Comparison of ENCODE assay signal across 1 cellular context in the genomic region with DNA sequence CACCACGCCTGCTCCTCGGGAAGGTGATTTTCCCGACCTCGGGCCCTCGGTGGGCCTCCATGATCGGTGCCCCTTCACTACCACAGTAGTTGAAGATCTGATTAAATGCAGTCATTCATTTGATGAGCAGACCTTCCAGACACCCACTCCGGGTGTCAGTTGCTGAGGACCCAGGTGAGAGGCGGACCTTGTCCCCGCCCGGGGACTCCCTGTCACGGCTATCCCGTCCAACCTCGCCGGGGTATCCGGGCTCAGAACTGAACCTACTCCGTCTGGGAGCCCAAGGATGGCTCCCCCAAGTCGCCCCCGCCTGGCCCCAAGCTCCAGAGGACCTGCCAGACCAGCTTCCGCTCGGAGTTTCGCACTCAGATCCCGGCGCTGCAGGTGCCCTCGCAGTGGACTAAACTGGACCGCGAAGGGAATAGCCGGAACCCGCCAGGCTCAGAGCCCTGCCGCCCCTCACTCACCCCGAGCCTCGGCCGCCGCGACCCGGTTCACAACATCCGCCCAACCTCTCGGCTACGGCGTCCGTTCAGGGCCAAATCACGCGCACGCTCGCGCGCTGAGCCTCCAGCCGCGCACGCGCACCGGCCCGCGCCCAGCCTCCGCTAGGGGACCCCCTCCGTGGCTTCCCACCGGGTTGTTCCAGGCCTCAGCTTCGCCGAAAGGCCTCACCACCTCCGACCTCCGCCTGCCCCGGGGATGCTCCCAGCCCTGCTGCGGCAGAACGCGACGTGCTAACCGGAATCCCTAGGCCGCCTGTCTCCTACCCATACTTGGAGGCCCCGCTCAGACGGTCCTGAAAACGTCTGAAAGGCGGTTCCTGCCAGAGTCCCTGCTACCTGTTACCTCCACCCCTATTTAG.
TF ChIP-seq lines count a peak whose summit lies in the region.

No MANE protein-coding gene starts in this region.

TF ChIP-seq in SK-N-SH treated with all-trans-retinoic acid at 6 μM for 48 hours, 23 proteins besides CTCF, POLR2A, EP300 and RAD21 (continued from another document):
- no peak for TF ChIP-seq PPARA (CRISPR knock-in tag; IDR thresholded peaks at IDR 0.05; ENCODE audit: borderline replicate concordance)
- TF ChIP-seq, protein P1, sequence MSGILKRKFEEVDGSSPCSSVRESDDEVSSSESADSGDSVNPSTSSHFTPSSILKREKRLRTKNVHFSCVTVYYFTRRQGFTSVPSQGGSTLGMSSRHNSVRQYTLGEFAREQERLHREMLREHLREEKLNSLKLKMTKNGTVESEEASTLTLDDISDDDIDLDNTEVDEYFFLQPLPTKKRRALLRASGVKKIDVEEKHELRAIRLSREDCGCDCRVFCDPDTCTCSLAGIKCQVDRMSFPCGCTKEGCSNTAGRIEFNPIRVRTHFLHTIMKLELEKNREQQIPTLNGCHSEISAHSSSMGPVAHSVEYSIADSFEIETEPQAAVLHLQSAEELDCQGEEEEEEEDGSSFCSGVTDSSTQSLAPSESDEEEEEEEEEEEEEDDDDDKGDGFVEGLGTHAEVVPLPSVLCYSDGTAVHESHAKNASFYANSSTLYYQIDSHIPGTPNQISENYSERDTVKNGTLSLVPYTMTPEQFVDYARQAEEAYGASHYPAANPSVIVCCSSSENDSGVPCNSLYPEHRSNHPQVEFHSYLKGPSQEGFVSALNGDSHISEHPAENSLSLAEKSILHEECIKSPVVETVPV (CRISPR knock-in tag; IDR thresholded peaks at IDR 0.05): no peak
- no peak for TF ChIP-seq OSR1 (CRISPR knock-in tag; IDR thresholded peaks at IDR 0.05)
- no peak for TF ChIP-seq BACH2 (CRISPR knock-in tag; IDR thresholded peaks at IDR 0.05; ENCODE audit: borderline replicate concordance)
- TF ChIP-seq ISL1 (CRISPR knock-in tag; IDR thresholded peaks at IDR 0.05): no peak
- no peak for TF ChIP-seq RARB (CRISPR knock-in tag; IDR thresholded peaks at IDR 0.05)
